Comparison of ENCODE assay signal across 23 cellular contexts in the genomic region with DNA sequence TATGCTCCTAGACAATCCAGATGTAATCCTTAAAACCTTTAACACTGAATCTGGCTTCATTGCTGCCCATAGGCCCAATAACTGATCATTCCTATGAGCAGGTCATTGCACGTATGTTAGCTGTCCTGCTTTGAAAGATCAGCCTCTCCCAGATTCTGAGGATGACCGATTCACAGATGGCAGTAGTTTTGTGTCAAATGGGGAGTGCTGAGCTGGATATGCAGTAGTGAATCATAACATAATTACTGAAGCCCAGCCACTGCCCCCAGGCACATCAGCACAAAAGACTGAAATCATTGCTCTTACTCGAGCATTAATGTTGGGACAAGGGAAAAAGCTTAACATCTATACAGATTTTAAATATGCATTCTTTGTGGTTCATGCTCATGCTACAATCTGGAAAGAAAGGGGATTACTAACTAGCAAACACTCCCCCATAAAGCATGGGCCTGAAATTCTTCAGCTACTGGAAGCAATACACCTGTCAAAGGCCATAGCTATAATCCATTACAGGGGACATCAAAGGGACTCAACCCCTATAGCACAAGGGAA. TPM values are rescaled to one million over a fixed set of nuclear protein-coding genes. Genes with fewer than 3 reads are reported as not detected.
DNase-seq lines count a peak whose midpoint lies in the region; ATAC-seq, FAIRE-seq and TF ChIP-seq lines count a peak whose summit lies in the region.
"Had no signal": no experiment of that assay in that cellular context is flagged by ENCODE, and none has a peak within 500 bp of the region (broad histone marks: within the 10 kb centered on the region; RNA-seq: fewer than 3 reads in every experiment).

No MANE protein-coding gene starts in this region.

- no peak overlapping the region for H4K91ac ChIP-seq in H1 (replicated peaks; ENCODE audit: insufficient read length, low read length)

- H2AFZ ChIP-seq in SK-N-SH (ENCODE audit: low read depth) = no peak overlapping the region
- H2AFZ ChIP-seq in H1 (ENCODE audit: low read length) = no peak overlapping the region
- H2AFZ ChIP-seq: PC-9 had no signal

- TF ChIP-seq CTCF in SK-N-SH (IDR thresholded peaks at IDR 0.05) (no peak), H1 (IDR thresholded peaks at IDR 0.05; ENCODE audit: control extremely low read depth in 1 of 3, insufficient read depth in 1 of 3, low read depth in 1 of 3, low read length in 3 of 3) (no peak), mesothelial cell of epicardium (IDR thresholded peaks at IDR 0.05; ENCODE audit: unreplicated experiment) (no peak)

- H3K27ac ChIP-seq in SK-N-SH (ENCODE audit: low read depth in 2 of 2, low read length in 1 of 2) = no peak overlapping the region
- H3K27ac ChIP-seq in H1 (ENCODE audit: low read depth, low read length) = no peak overlapping the region
- H3K27ac ChIP-seq: 22Rv1, C4-2B, PC-9, RWPE1 had no signal

- H3K27me3 Mint-ChIP-seq in mesothelial cell of epicardium (ENCODE audit: low read depth) = no peaks in the 10 kb centered on the region

- H3K4me3 ChIP-seq in SK-N-SH (ENCODE audit: low read depth in 2 of 2, low read length in 1 of 2) = no peak overlapping the region
- no peak overlapping the region for H3K4me3 ChIP-seq in H1 (ENCODE audit: extremely low read depth in 1 of 4, insufficient read depth in 2 of 4, low read depth in 3 of 4, low read length in 4 of 4)
- H3K4me3 ChIP-seq: PC-9 had no signal

- H2AK5ac ChIP-seq in H1 (ENCODE audit: low read depth, low read length) = no peak overlapping the region

- H3K9me2 ChIP-seq in SK-N-SH = no peaks in the 10 kb centered on the region

- H2BK12ac ChIP-seq in H1 (ENCODE audit: low read depth, low read length) = no peak overlapping the region

- H4K8ac ChIP-seq in H1 (ENCODE audit: extremely low read depth, insufficient read depth, low read length) = no peak overlapping the region

- H3K27me3 ChIP-seq in SK-N-SH (ENCODE audit: insufficient read depth) = no peaks in the 10 kb centered on the region; the same call in 1 of the 2 replicates
- H3K27me3 ChIP-seq in H1 (replicated peaks in 1 of 4; ENCODE audit: control insufficient read depth in 3 of 4, extremely low read depth in 1 of 4, insufficient read depth in 3 of 4, low read length in 3 of 4) = no peaks in the 10 kb centered on the region

- H3K56ac ChIP-seq in H1 (replicated peaks; ENCODE audit: insufficient read length, low read depth, low read length) = no peak overlapping the region

- no peak for TF ChIP-seq POLR2A in H1 (IDR thresholded peaks at IDR 0.05; ENCODE audit: control extremely low read depth in 1 of 2, low read depth in 2 of 2, low read length in 2 of 2)

- no peak overlapping the region for H3K18ac ChIP-seq in H1 (ENCODE audit: extremely low read depth, low read length)

- H3K23me2 ChIP-seq in H1 (ENCODE audit: low read depth, low read length) = no peaks in the 10 kb centered on the region

- POLR2A ChIA-PET in SK-N-SH (lab: Yijun Ruan, JAX) (interaction anchor here (0.9 kb wide), 1 partner anchor 16 kb away, joined by 3 read pairs; no protein-coding TSS in a partner anchor), H1 (lab: Charles Lee; ENCODE audit: partially characterized antibody) (interaction anchor here (1.7 kb wide), 1 partner anchor 17 kb away, joined by 6 read pairs; the partner anchor contains the start of gene ZNF280C)

- H3K4me1 ChIP-seq in SK-N-SH (ENCODE audit: control insufficient read depth in 1 of 2, insufficient read depth in 2 of 2, low read depth in 1 of 2, low read length in 1 of 2) (no peaks in the 10 kb centered on the region; a peak in 1 of 4 replicates), H1 (replicated peaks in 1 of 4; ENCODE audit: control insufficient read depth in 3 of 4, insufficient read depth in 4 of 4, low read length in 3 of 4) (peaks cover 0 to 2% (median 0%) of the 10 kb centered on the region in 4 experiments; a peak in 4 of 7 replicates)

- H3F3A ChIP-seq in SK-N-SH (replicated peaks; ENCODE audit: insufficient read depth) = no peaks in the 10 kb centered on the region

- no peak for TF ChIP-seq RAD21 in SK-N-SH (IDR thresholded peaks at IDR 0.05; ENCODE audit: low read length)
- TF ChIP-seq RAD21 in H1 (IDR thresholded peaks at IDR 0.05 in 1 of 2, conservative IDR thresholded peaks at IDR 0.05 in 1 of 2; ENCODE audit: low read depth in 2 of 2, low read length in 2 of 2) = no peak

- H3K4me3 Mint-ChIP-seq in mesothelial cell of epicardium = no peak overlapping the region
- H3K4me3 Mint-ChIP-seq: CD8-positive, alpha-beta memory T cell; H9; T-cell had no signal

- H3K9me3 ChIP-seq in SK-N-SH (no peaks in the 10 kb centered on the region), H1 (ENCODE audit: insufficient read depth in 2 of 2, low read depth in 1 of 2, low read length in 1 of 2) (no peaks in the 10 kb centered on the region)

- H3K23ac ChIP-seq in H1 (ENCODE audit: insufficient read length) = no peak overlapping the region

- H3K4me1 Mint-ChIP-seq in mesothelial cell of epicardium = peaks cover 8% of the 10 kb centered on the region

- H3K36me3 ChIP-seq in SK-N-SH (replicated peaks in 1 of 2; ENCODE audit: control insufficient read depth in 1 of 2, insufficient read depth in 2 of 2, low read length in 1 of 2) (no peaks in the 10 kb centered on the region), H1 (ENCODE audit: control insufficient read depth in 2 of 4, insufficient read depth in 4 of 4, low read length in 3 of 4) (no peaks in the 10 kb centered on the region)

- ATAC-seq in SK-N-SH treated with all-trans-retinoic acid at 6 μM for 48 hours = no peak
- ATAC-seq: T-cell had no signal

- peak; percentile 45 for FAIRE-seq in H1 (lab: Jason Lieb, UNC)

- H3K79me1 ChIP-seq in H1 (ENCODE audit: low read depth, low read length) = no peaks in the 10 kb centered on the region

- H3K27ac Mint-ChIP-seq in mesothelial cell of epicardium = peak overlapping the region; percentile 50
- H3K27ac Mint-ChIP-seq: H9, T-cell had no signal

- 20% methylated on average over 3 of the region's 3 CpGs for WGBS in SK-N-SH (ENCODE audit: low lambda C conversion rate)
- 87% methylated on average over 3 of the region's 3 CpGs; no CpG with 5 or more reads in 1 of the 2 experiments for WGBS in H1 (ENCODE audit: extremely low coverage in 1 of 2, insufficient coverage in 1 of 2, insufficient read length in 1 of 2, insufficient replicate concordance in 2 of 2, low coverage in 1 of 2, low lambda C conversion rate in 2 of 2, missing lambda C conversion rate in 1 of 2), 2 experiments

- TF ChIP-seq EP300 in SK-N-SH (IDR thresholded peaks at IDR 0.05; ENCODE audit: borderline replicate concordance in 1 of 2, low read depth in 1 of 2, low read length in 1 of 2) (no peak), H1 (IDR thresholded peaks at IDR 0.05; ENCODE audit: borderline replicate concordance in 1 of 2, low read depth in 2 of 2, low read length in 2 of 2) (no peak)

- no peak overlapping the region for H2BK20ac ChIP-seq in H1 (ENCODE audit: low read length)

- H2BK120ac ChIP-seq in H1 (replicated peaks; ENCODE audit: low read depth, low read length) = no peak overlapping the region

- DNase-seq in SK-N-SH (peak; percentile 15), M059J (ENCODE audit: low read depth) (peak; percentile 71), H1 (ENCODE audit: low read depth in 1 of 2, low spot score in 2 of 2) (no peak), mesothelial cell of epicardium (ENCODE audit: low spot score in 2 of 2, unreplicated experiment in 2 of 2) (no peak), HuH-7 (ENCODE audit: low spot score) (no peak), NCI-H82 treated with DMSO at 0.1 percent for 48 hours (lab: John Stamatoyannopoulos, UW; ENCODE audit: unreplicated experiment) (no peak), HT-29 (ENCODE audit: low spot score) (no peak)
- DNase-seq: Calu3; CD8-positive, alpha-beta memory T cell; DMS153; H9; Kasumi-1; MM.1S; NCI-H1048; NCI-H1417 treated with DMSO at 0.1 percent for 48 hours; NCI-H187; PC-9; SHP77 treated with DMSO at 0.1 percent for 48 hours; T-cell had no signal

- no peaks in the 10 kb centered on the region for H3K36me3 Mint-ChIP-seq in mesothelial cell of epicardium
- H3K36me3 Mint-ChIP-seq: CD8-positive, alpha-beta memory T cell; T-cell had no signal

- H3K79me2 ChIP-seq in SK-N-SH (ENCODE audit: insufficient read depth) (no peaks in the 10 kb centered on the region), H1 (ENCODE audit: control insufficient read depth in 1 of 2, insufficient read depth in 2 of 2, low read length in 2 of 2) (no peaks in the 10 kb centered on the region)

- H3K9me3 Mint-ChIP-seq in mesothelial cell of epicardium = peaks cover 29% of the 10 kb centered on the region
- H3K9me3 Mint-ChIP-seq: CD8-positive, alpha-beta memory T cell; T-cell had no signal

- H4K5ac ChIP-seq in H1 (ENCODE audit: insufficient read length, low read depth, low read length) = no peak overlapping the region

- H4K20me1 ChIP-seq in SK-N-SH (ENCODE audit: insufficient read depth) = no peaks in the 10 kb centered on the region
- H4K20me1 ChIP-seq in H1 (replicated peaks in 1 of 2; ENCODE audit: control insufficient read depth in 1 of 2, insufficient read depth in 2 of 2, low read length in 2 of 2) = no peaks in the 10 kb centered on the region

- H3K9ac ChIP-seq in SK-N-SH = no peak overlapping the region
- no peak overlapping the region for H3K9ac ChIP-seq in H1 (replicated peaks in 1 of 4; ENCODE audit: extremely low read depth in 1 of 4, low read depth in 3 of 4, low read length in 3 of 4)

- H2BK5ac ChIP-seq in H1 (ENCODE audit: low read depth, low read length) = no peak overlapping the region

- H3K4ac ChIP-seq in H1 (replicated peaks; ENCODE audit: insufficient read length, low read depth, low read length) = no peak overlapping the region

- no peak overlapping the region for H3K4me2 ChIP-seq in SK-N-SH
- no peak overlapping the region for H3K4me2 ChIP-seq in H1 (ENCODE audit: insufficient read depth in 1 of 2, low read depth in 2 of 2, low read length in 2 of 2)
- H3K4me2 ChIP-seq: PC-9 had no signal

- H2BK15ac ChIP-seq in H1 (ENCODE audit: low read length) = no peak overlapping the region

- H3K14ac ChIP-seq in H1 (ENCODE audit: insufficient read length) = no peak overlapping the region

- CTCF ChIA-PET in SK-N-SH (lab: Yijun Ruan, JAX) (interaction anchor here (0.6 to 1.0 kb wide), 2 partner anchors 21 to 45 kb away, joined by 3 to 4 read pairs; no protein-coding TSS in a partner anchor), H1 (lab: Charles Lee; ENCODE audit: partially characterized antibody) (interaction anchor here (1.0 kb wide), 2 partner anchors 55 to 109 kb away, joined by 3 read pairs; partner anchors contain the start of gene SLC25A14)

RNA-seq across cellular contexts. Expression of gene ZNF280C, which starts 16.4 kb away (rescaled TPM):
- polyA plus RNA-seq in SK-N-SH (2012; rRNA removed) = 2.7 and 3.7 TPM in 2 replicates
- 3.4 and 3.7 TPM in 2 replicates for polyA plus RNA-seq in SK-N-SH (2012; cell fraction: cytosol; rRNA removed)
- polyA plus RNA-seq in SK-N-SH (2012; cell fraction: nucleus; rRNA removed) = 2.9 and 6.9 TPM in 2 replicates
- total RNA-seq in M059J (2014; rRNA removed; shearing (Covaris generic)) = 8.4 and 10.8 TPM in 2 replicates
- 13.4 and 14.4 TPM in 2 replicates for total RNA-seq in H1 (2021; fragmentation: NEBNext Ultra II Directional; extraction: Animal tissue kit (Norgen Biotek cat#: 25700))
- polyA plus RNA-seq in H1 (2011; rRNA removed) = 5.6 and 8.4 TPM in 2 replicates
- 9.7 TPM for polyA plus RNA-seq in H1 (2011; cell fraction: cytosol; rRNA removed)
- 6.1 TPM for polyA plus RNA-seq in H1 (2011; cell fraction: nucleus; rRNA removed)
- 4.0 to 7.6 TPM (median 5.5 TPM) in 4 replicates for polyA plus RNA-seq in H1 (2012, experiment 1 of 2)
- 0.64 TPM for polyA plus RNA-seq in H1 (2012, experiment 2 of 2)
- 7.3 TPM for polyA plus RNA-seq in H1 (2013, experiment 1 of 2)
- 7.1 TPM for polyA plus RNA-seq in H1 (2013, experiment 2 of 2)
- polyA minus RNA-seq in H1 (2011; rRNA and poly(A)+ RNA removed) = 14.5 and 21.4 TPM in 2 replicates
- 10.2 TPM for polyA minus RNA-seq in H1 (2011; cell fraction: cytosol; rRNA and poly(A)+ RNA removed)
- polyA minus RNA-seq in H1 (2011; cell fraction: nucleus; rRNA and poly(A)+ RNA removed) = 12.2 TPM
- 14.2 to 14.8 TPM (median 14.5 TPM) in 3 replicates for total RNA-seq in mesothelial cell of epicardium
- 0.99 and 1.0 TPM in 2 replicates for total RNA-seq in HT-29 (2014; rRNA removed; shearing (Covaris generic))

RNA-seq across cellular contexts. Expression of gene SLC25A14, which starts 54.6 kb away (rescaled TPM):
- polyA plus RNA-seq in SK-N-SH (2012; rRNA removed) (14.0 and 21.7 TPM in 2 replicates), H1 (2011; rRNA removed) (4.6 and 9.3 TPM in 2 replicates)
- polyA plus RNA-seq in SK-N-SH (2012; cell fraction: cytosol; rRNA removed) = 17.0 and 17.3 TPM in 2 replicates
- polyA plus RNA-seq in SK-N-SH (2012; cell fraction: nucleus; rRNA removed) = 19.2 and 47.1 TPM in 2 replicates
- total RNA-seq in M059J (2014; rRNA removed; shearing (Covaris generic)) = 33.1 and 34.2 TPM in 2 replicates
- 14.2 and 15.2 TPM in 2 replicates for total RNA-seq in H1 (2021; fragmentation: NEBNext Ultra II Directional; extraction: Animal tissue kit (Norgen Biotek cat#: 25700))
- 8.8 TPM for polyA plus RNA-seq in H1 (2011; cell fraction: cytosol; rRNA removed)
- 4.0 TPM for polyA plus RNA-seq in H1 (2011; cell fraction: nucleus; rRNA removed)
- 12.2 to 17.6 TPM (median 14.2 TPM) in 4 replicates for polyA plus RNA-seq in H1 (2012, experiment 1 of 2)
- 3.8 TPM for polyA plus RNA-seq in H1 (2012, experiment 2 of 2)
- 14.8 TPM for polyA plus RNA-seq in H1 (2013, experiment 1 of 2)
- 16.2 TPM for polyA plus RNA-seq in H1 (2013, experiment 2 of 2)
- 7.3 and 8.8 TPM in 2 replicates for polyA minus RNA-seq in H1 (2011; rRNA and poly(A)+ RNA removed)
- polyA minus RNA-seq in H1 (2011; cell fraction: cytosol; rRNA and poly(A)+ RNA removed) = 3.5 TPM
- 6.7 TPM for polyA minus RNA-seq in H1 (2011; cell fraction: nucleus; rRNA and poly(A)+ RNA removed)
- total RNA-seq in mesothelial cell of epicardium = 19.3 to 19.5 TPM (median 19.5 TPM) in 3 replicates
- 9.0 and 9.3 TPM in 2 replicates for total RNA-seq in HT-29 (2014; rRNA removed; shearing (Covaris generic))

Comparison
In these comparisons a context has a peak if more than half of its experiments do, and no peak if none do; other contexts are left out.
1. DNase-seq: peak in SK-N-SH (single experiment) and M059J (single experiment); none in H1 (0 of 2), mesothelial cell of epicardium (0 of 2), HuH-7 (single experiment), NCI-H82 treated with DMSO at 0.1 percent for 48 hours (single experiment) and HT-29 (single experiment).